In the genomic region with DNA sequence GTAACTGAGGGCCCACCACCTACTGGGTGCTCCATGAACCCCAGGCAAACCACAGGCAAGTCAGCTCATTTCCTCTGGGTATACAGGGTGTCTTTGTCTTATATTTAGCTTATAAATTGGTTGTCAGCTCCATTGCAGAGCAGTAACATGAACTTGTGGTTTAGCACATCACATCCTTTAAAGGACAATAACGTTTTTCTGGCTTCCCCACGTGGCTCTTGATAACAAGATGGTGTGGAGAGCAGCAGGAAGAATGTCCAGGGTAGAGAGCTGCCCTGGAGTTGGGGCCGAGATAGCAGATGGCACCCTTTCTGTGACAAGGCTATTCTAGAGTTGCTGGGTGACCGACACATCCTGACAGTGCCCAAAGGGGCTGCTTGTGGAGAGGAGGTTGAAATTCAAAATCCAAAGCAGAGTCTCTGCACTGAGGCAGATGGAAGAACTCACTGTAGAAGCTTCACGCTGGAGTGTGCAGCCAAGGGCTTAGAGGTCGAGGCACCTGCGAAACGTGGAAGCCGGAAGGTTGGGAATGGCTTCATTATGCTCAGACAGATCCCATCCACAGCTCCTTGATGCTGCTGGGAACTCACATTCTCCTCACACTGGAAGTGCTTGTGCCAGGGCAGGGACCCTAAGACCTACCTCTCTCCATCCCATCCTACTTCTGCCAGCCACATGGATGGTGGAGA, we compare ENCODE assay signal across 17 cellular contexts.
DNase-seq lines count a peak whose midpoint lies in the region; ATAC-seq and TF ChIP-seq lines count a peak whose summit lies in the region.
"Had no signal": no experiment of that assay in that cellular context is flagged by ENCODE, and none has a peak within 500 bp of the region (broad histone marks: within the 10 kb centered on the region; RNA-seq: fewer than 3 reads in every experiment).

No MANE protein-coding gene starts in this region.

- H3K36me3 Mint-ChIP-seq in effector memory CD8-positive, alpha-beta T cell (ENCODE audit: insufficient read depth): peaks cover 5% of the 10 kb centered on the region
- H3K36me3 Mint-ChIP-seq: naive B cell had no signal

- H3K4me1 ChIP-seq in BE2C (peaks cover 31% of the 10 kb centered on the region), DND-41 (ENCODE audit: insufficient read depth, low read length) (peaks cover 10% of the 10 kb centered on the region), esophagus squamous epithelium (peaks cover 0 to 8% (median 0%) of the 10 kb centered on the region in 3 donors)

- no peaks in the 10 kb centered on the region; the same call in 1 of the 2 replicates for H4K20me1 ChIP-seq in DND-41 (ENCODE audit: insufficient read depth, low read length)

- H3K36me3 ChIP-seq in BE2C: peaks cover 4% of the 10 kb centered on the region; the same call in 1 of the 2 replicates
- no peaks in the 10 kb centered on the region for H3K36me3 ChIP-seq in DND-41 (ENCODE audit: insufficient read depth, low read length)
- H3K36me3 ChIP-seq in esophagus squamous epithelium: no peaks in the 10 kb centered on the region
- H3K36me3 ChIP-seq: esophagus muscularis mucosa, upper lobe of right lung had no signal

- no peaks in the 10 kb centered on the region for H3K79me2 ChIP-seq in DND-41 (ENCODE audit: insufficient read depth, low read length)

- TF ChIP-seq POLR2A in esophagus squamous epithelium (IDR thresholded peaks at IDR 0.05): no peak

- H3K4me1 Mint-ChIP-seq in effector memory CD8-positive, alpha-beta T cell (ENCODE audit: low read depth in 2 of 2): peaks cover 5 to 22% of the 10 kb centered on the region in 2 donors

- H2AFZ ChIP-seq in DND-41 (ENCODE audit: low read depth, low read length): no peak overlapping the region

- H3K27me3 ChIP-seq in BE2C (no peaks in the 10 kb centered on the region), DND-41 (ENCODE audit: insufficient read depth, low read length, poor library complexity) (peaks cover 7% of the 10 kb centered on the region), esophagus squamous epithelium (peaks cover 0 to 4% (median 0%) of the 10 kb centered on the region in 4 donors)
- H3K27me3 ChIP-seq: esophagus muscularis mucosa, upper lobe of right lung had no signal

- H3K27ac ChIP-seq in DND-41 (ENCODE audit: low read length): no peak overlapping the region
- no peak overlapping the region for H3K27ac ChIP-seq in esophagus squamous epithelium
- H3K27ac ChIP-seq: esophagus muscularis mucosa, upper lobe of right lung had no signal

- H3K27me3 Mint-ChIP-seq in effector memory CD8-positive, alpha-beta T cell: peaks cover 0 to 6% of the 10 kb centered on the region in 2 donors
- H3K27me3 Mint-ChIP-seq: activated B cell treated with CpG ODN at 0.5 μM for 24 hours, naive B cell had no signal

- 67 to 81% methylated on average over 6 to 9 of the region's 9 CpGs for WGBS in esophagus squamous epithelium, 2 donors

- no peak overlapping the region for H3K4me3 ChIP-seq in BE2C (ENCODE audit: low read depth, low read length)
- H3K4me3 ChIP-seq in DND-41 (ENCODE audit: low read depth in 1 of 2, low read length in 2 of 2): no peak overlapping the region
- no peak overlapping the region for H3K4me3 ChIP-seq in esophagus squamous epithelium
- H3K4me3 ChIP-seq: esophagus muscularis mucosa, K562, upper lobe of right lung had no signal

- H3K4me3 Mint-ChIP-seq in effector memory CD8-positive, alpha-beta T cell: peak overlapping the region in 1 of 2 donors; percentile 38
- H3K4me3 Mint-ChIP-seq: activated B cell treated with CpG ODN at 0.5 μM for 24 hours; activated T-cell treated with anti-CD3 and anti-CD28 coated beads, Interleukin-2, amount 50 U/mL, for 4 hours; naive B cell had no signal

- H3K9me3 Mint-ChIP-seq in effector memory CD8-positive, alpha-beta T cell: no peaks in the 10 kb centered on the region
- H3K9me3 Mint-ChIP-seq: activated B cell treated with CpG ODN at 0.5 μM for 24 hours; activated T-cell treated with anti-CD3 and anti-CD28 coated beads, Interleukin-2, amount 50 U/mL, for 4 hours had no signal

- ATAC-seq in DND-41 (ENCODE audit: insufficient read depth, low read depth): peak; percentile 59; the same call in 2 of the 3 replicates
- ATAC-seq in effector memory CD8-positive, alpha-beta T cell (replicated peaks): peak; percentile 69
- ATAC-seq in HG03354 (IDR thresholded peaks at IDR 0.05; ENCODE audit: poor library complexity, severe bottlenecking, unreplicated experiment): no peak
- ATAC-seq: activated T-cell treated with anti-CD3 and anti-CD28 coated beads, Interleukin-2, amount 50 U/mL, for 4 hours; K562; upper lobe of right lung had no signal

- DNase-seq in BE2C (peak; percentile 24), DND-41 (no peak), RPMI7951 (ENCODE audit: low read depth) (peak; percentile 20), esophagus squamous epithelium (lab: John Stamatoyannopoulos, UW) (no peak), GM19240 (ENCODE audit: insufficient read length, low spot score) (no peak)
- DNase-seq in effector memory CD8-positive, alpha-beta T cell: no peak
- DNase-seq: activated B cell treated with CpG ODN at 0.5 μM for 24 hours; activated T-cell treated with anti-CD3 and anti-CD28 coated beads, Interleukin-2, amount 50 U/mL, for 4 hours; cortex of kidney; naive B cell; NCI-H1930; NK-92 treated with Interleukin-12 subunit alpha and Interleukin-12 subunit beta, amount 100 ng/mL, for 24 hours; stimulated activated CD4-positive, alpha-beta T cell treated with anti-CD3 and anti-CD28 coated beads, Interleukin-2, amount 100 ng/mL, for 48 hours; upper lobe of right lung had no signal

- H3K9ac ChIP-seq in DND-41 (ENCODE audit: low read depth, low read length): no peak overlapping the region

- intact Hi-C loops in esophagus squamous epithelium (cut with DNase I): no loop called here

- H3K4me2 ChIP-seq in DND-41 (ENCODE audit: insufficient read depth, low read length): no peak overlapping the region

- H3K9me3 ChIP-seq in BE2C: no peaks in the 10 kb centered on the region
- H3K9me3 ChIP-seq in DND-41 (ENCODE audit: insufficient read depth, low read length, severe bottlenecking): no peaks in the 10 kb centered on the region
- H3K9me3 ChIP-seq in esophagus squamous epithelium: no peaks in the 10 kb centered on the region
- H3K9me3 ChIP-seq: esophagus muscularis mucosa, upper lobe of right lung had no signal

- TF ChIP-seq CTCF in BE2C (IDR thresholded peaks at IDR 0.05; ENCODE audit: low read depth, low read length): no peak
- no peak for TF ChIP-seq CTCF in DND-41 (IDR thresholded peaks at IDR 0.05; ENCODE audit: borderline replicate concordance, extremely low read depth, low read length, poor library complexity, severe bottlenecking)
- no peak for TF ChIP-seq CTCF in esophagus squamous epithelium (IDR thresholded peaks at IDR 0.05)

- H3K27ac Mint-ChIP-seq in effector memory CD8-positive, alpha-beta T cell: peak overlapping the region in 1 of 2 donors; percentile 81
- H3K27ac Mint-ChIP-seq: activated B cell treated with CpG ODN at 0.5 μM for 24 hours had no signal

Comparison
In these comparisons a context has a peak if more than half of its experiments do, and no peak if none do; other contexts are left out.
1. DNase-seq: peak in BE2C (single experiment) and RPMI7951 (single experiment); none in DND-41 (single experiment), effector memory CD8-positive, alpha-beta T cell (0 of 3), esophagus squamous epithelium (single experiment) and GM19240 (single experiment).